7 cellular contexts compared by ENCODE assay signal in the genomic region with DNA sequence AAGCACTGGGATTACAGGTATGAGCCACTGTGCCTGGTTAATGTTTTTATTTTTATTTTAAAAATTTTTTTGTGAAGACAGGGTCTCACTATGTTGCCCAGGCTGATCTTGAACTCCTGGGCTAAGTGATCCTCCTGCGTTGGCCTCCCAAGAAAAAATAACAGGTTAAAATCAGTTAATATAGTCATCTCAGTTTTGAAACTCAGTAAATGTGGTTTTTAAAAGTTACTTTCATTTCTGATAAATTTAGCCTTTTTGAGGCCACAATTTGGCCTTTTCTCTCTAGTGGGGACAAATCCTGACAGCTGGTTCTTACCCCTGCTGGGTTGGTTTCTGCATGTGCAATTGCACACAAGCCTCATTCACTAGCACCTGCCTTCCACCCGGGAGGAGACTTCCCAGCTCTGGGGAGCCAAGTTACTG. TPM values are rescaled to one million over a fixed set of nuclear protein-coding genes. Genes with fewer than 3 reads are reported as not detected.
DNase-seq lines count a peak whose midpoint lies in the region; ATAC-seq and TF ChIP-seq lines count a peak whose summit lies in the region.
"Had no signal": no experiment of that assay in that cellular context is flagged by ENCODE, and none has a peak within 500 bp of the region (broad histone marks: within the 10 kb centered on the region; RNA-seq: fewer than 3 reads in every experiment).

No MANE protein-coding gene starts in this region.

- H3K4me3 ChIP-seq in MG63: no peak overlapping the region
- no peak overlapping the region for H3K4me3 ChIP-seq in right lobe of liver
- H3K4me3 ChIP-seq: right atrium auricular region had no signal

- peak overlapping the region in 1 of 3 donors; percentile 28 for H3K27ac ChIP-seq in right lobe of liver
- H3K27ac ChIP-seq: right atrium auricular region had no signal

- no peak for DNase-seq in immature natural killer cell
- DNase-seq in MG63: no peak
- DNase-seq in right lobe of liver: no peak

- no peak overlapping the region for H3K4me3 Mint-ChIP-seq in immature natural killer cell

- WGBS in right lobe of liver (ENCODE audit: insufficient coverage, low coverage, low lambda C conversion rate, missing lambda C conversion rate): 57% methylated on average over 1 of the region's 2 CpGs

- H3K27me3 ChIP-seq in MG63: no peaks in the 10 kb centered on the region
- no peaks in the 10 kb centered on the region for H3K27me3 ChIP-seq in right lobe of liver
- H3K27me3 ChIP-seq: right atrium auricular region had no signal

- TF ChIP-seq CTCF in right lobe of liver (IDR thresholded peaks at IDR 0.05): no peak

- peak overlapping the region in 5 of 6 donors; percentile 2 to 73 (median 44) for H3K27ac Mint-ChIP-seq in immature natural killer cell

- no peak for TF ChIP-seq POLR2A in right lobe of liver (IDR thresholded peaks at IDR 0.05)

- intact Hi-C loops in right lobe of liver (cut with DNase I): loop anchor here (5.0 kb wide), 1 partner anchor 79 kb away; no protein-coding TSS in a partner anchor

- H3K36me3 ChIP-seq in MG63 (peaks cover 60% of the 10 kb centered on the region), right lobe of liver (peaks cover 0 to 22% (median 4%) of the 10 kb centered on the region in 4 donors)

- peaks cover 0 to 3% (median 0%) of the 10 kb centered on the region in 3 donors for H3K27me3 Mint-ChIP-seq in immature natural killer cell (ENCODE audit: low read depth in 3 of 3)

- peaks cover 10 to 24% of the 10 kb centered on the region in 2 donors for H3K4me1 Mint-ChIP-seq in immature natural killer cell

- ATAC-seq in GM19438 (IDR thresholded peaks at IDR 0.05; ENCODE audit: low read depth, unreplicated experiment) (peak; percentile 64), HG03060 (IDR thresholded peaks at IDR 0.05; ENCODE audit: low read depth, unreplicated experiment) (peak; percentile 57), right lobe of liver (no peak)

- peaks cover 32 to 35% (median 35%) of the 10 kb centered on the region in 3 donors for H3K36me3 Mint-ChIP-seq in immature natural killer cell

- H3K9me3 ChIP-seq in MG63: no peaks in the 10 kb centered on the region
- no peaks in the 10 kb centered on the region for H3K9me3 ChIP-seq in right lobe of liver
- H3K9me3 ChIP-seq: right atrium auricular region had no signal

- no peaks in the 10 kb centered on the region for H3K9me3 Mint-ChIP-seq in immature natural killer cell

- peaks cover 0 to 7% (median 3%) of the 10 kb centered on the region in 4 donors for H3K4me1 ChIP-seq in right lobe of liver

RNA-seq across cellular contexts. Expression of a gene that starts 13.3 kb away (rescaled TPM):
- 100 to 1,000 TPM in 2 of 3 donors, 10 to 100 TPM in 1; 67.3 to 122 (median 100) TPM for polyA plus RNA-seq in immature natural killer cell
- 161 and 219 TPM in 2 replicates for total RNA-seq in MG63 (2014; rRNA removed; shearing (Covaris generic); ENCODE audit: low replicate concordance)
- 10 to 100 TPM; 21.8 to 33.8 (median 24.8) TPM for total RNA-seq in right lobe of liver

RNA-seq across cellular contexts. Expression of a gene that starts 15.9 kb away (rescaled TPM):
- polyA plus RNA-seq in immature natural killer cell: not detected
- total RNA-seq in MG63 (2014; rRNA removed; shearing (Covaris generic); ENCODE audit: low replicate concordance): 2.3 TPM in 1 of 2 replicates, not detected in the other
- total RNA-seq in right lobe of liver: 1 to 10 TPM in 3 of 6 experiments, under 1 TPM in 1, not detected in 2; 0.44 to 1.5 (median 1.2) TPM
- total RNA-seq: glomerular endothelial cell, right atrium auricular region had no signal

RNA-seq across cellular contexts. Expression of a gene that starts 21.7 kb away (rescaled TPM):
- 1 to 10 TPM; 1.3 to 2.5 (median 2.1) TPM for polyA plus RNA-seq in immature natural killer cell
- 0.59 TPM in 1 of 2 replicates, not detected in the other for total RNA-seq in MG63 (2014; rRNA removed; shearing (Covaris generic); ENCODE audit: low replicate concordance)
- total RNA-seq in right lobe of liver: 1 to 10 TPM in 3 of 6 experiments, under 1 TPM in 3; 0.43 to 4.0 (median 1.1) TPM
- total RNA-seq: right atrium auricular region had no signal

RNA-seq across cellular contexts. Expression of a gene that starts 32.2 kb away (rescaled TPM):
- polyA plus RNA-seq in immature natural killer cell: 10 to 100 TPM in 2 of 3 donors, 1 to 10 TPM in 1; 5.5 to 21.5 (median 12.1) TPM
- total RNA-seq in MG63 (2014; rRNA removed; shearing (Covaris generic); ENCODE audit: low replicate concordance): 12.7 and 13.1 TPM in 2 replicates
- total RNA-seq in right lobe of liver: 10 to 100 TPM; 19.1 to 30.5 (median 20.0) TPM

RNA-seq across cellular contexts. Expression of a gene that starts 56.5 kb away (rescaled TPM):
- 10 to 100 TPM in 1 of 3 donors, 1 to 10 TPM in 2; 3.8 to 29.4 (median 8.5) TPM for polyA plus RNA-seq in immature natural killer cell
- total RNA-seq in MG63 (2014; rRNA removed; shearing (Covaris generic); ENCODE audit: low replicate concordance): 75.7 and 99.5 TPM in 2 replicates
- total RNA-seq in right lobe of liver: 10 to 100 TPM; 28.1 to 58.8 (median 48.2) TPM

Comparison
In these comparisons a context has a peak if more than half of its experiments do, and no peak if none do; other contexts are left out.
1. ATAC-seq: peak in GM19438 (single experiment) and HG03060 (single experiment); none in right lobe of liver (0 of 4).